Comparison of ENCODE assay signal across 28 cellular contexts in the genomic region with DNA sequence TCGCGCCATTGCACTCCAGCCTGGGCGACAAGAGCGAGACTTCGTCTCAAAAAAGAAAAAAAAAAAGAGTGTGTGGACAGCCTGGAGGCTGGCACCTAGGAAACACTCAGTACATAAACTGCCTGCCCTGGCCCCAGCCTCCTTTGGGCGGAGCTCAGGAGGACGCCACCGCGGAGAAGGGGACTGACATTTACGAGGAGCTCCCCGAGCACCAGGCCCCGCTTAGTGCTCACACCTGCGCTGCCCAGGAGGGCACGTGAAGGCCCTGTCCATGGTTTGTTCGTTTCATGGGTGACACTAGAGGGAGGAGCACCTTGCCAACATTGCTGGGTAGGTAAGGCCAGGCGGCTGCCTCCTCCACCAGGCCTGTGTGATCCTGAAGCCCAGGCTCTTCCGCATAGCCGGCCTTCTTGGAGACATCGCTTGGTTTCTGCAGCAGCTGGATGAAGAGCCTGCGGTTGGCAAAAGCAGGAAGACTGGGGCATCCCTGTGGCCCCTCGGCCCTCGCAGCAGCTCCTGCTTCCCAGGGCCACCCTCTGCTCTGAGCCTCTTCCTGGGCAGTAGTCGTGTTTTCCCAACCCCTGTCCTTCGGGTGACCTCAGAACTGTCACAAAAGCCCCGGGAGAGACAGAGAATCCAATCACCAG. TPM values are rescaled to one million over a fixed set of nuclear protein-coding genes. Genes with fewer than 3 reads are reported as not detected.
"Had no signal": no experiment of that assay in that cellular context is flagged by ENCODE, and none has a peak within 500 bp of the region (broad histone marks: within the 10 kb centered on the region; RNA-seq: fewer than 3 reads in every experiment).

No MANE protein-coding gene starts in this region.

- H3K4me1 Mint-ChIP-seq: activated B cell treated with CpG ODN at 0.5 μM for 24 hours; activated CD4-positive, alpha-beta T cell treated with anti-CD3 and anti-CD28 coated beads for 36 hours; memory B cell had no signal

- H3K9me3 Mint-ChIP-seq: activated B cell treated with CpG ODN at 0.5 μM for 24 hours; activated T-cell treated with anti-CD3 and anti-CD28 coated beads, Interleukin-2, amount 50 U/mL, for 4 hours; activated T-helper 2 cell treated with anti-CD3 and anti-CD28 coated beads, Interferon-gamma antibody, Interleukin-2, Interleukin-4, amounts not matched to agents 10 μg/mL and 5 μg/mL and 100 μg/mL, durations not matched to agents 14 hours and 24 hours and 36 hours; memory B cell; natural killer cell treated with Interleukin-12 subunit alpha and Interleukin-12 subunit beta and Interleukin-15 and Interleukin-18, amount 100 ng/mL, for 72 hours; T-helper 1 cell treated with Interleukin-12 subunit alpha and Interleukin-12 subunit beta and Interleukin-4 antibody, amounts not matched to agents 30 μg/mL and 1 μg/mL, for 36 hours; type B pancreatic cell had no signal

- H3K36me3 Mint-ChIP-seq: activated naive CD8-positive, alpha-beta T cell; memory B cell; natural killer cell treated with Interleukin-12 subunit alpha and Interleukin-12 subunit beta and Interleukin-15 and Interleukin-18, amount 100 ng/mL, for 72 hours; type B pancreatic cell had no signal

- H3K27me3 ChIP-seq: adrenal gland, ascending aorta, dorsolateral prefrontal cortex had no signal

- H3K4me3 Mint-ChIP-seq: activated B cell treated with CpG ODN at 0.5 μM for 24 hours; activated CD4-positive, alpha-beta T cell treated with anti-CD3 and anti-CD28 coated beads for 36 hours; activated naive CD8-positive, alpha-beta T cell; activated T-cell treated with anti-CD3 and anti-CD28 coated beads, Interleukin-2, amount 50 U/mL, for 4 hours; memory B cell; natural killer cell treated with Interleukin-12 subunit alpha and Interleukin-12 subunit beta and Interleukin-15 and Interleukin-18, amount 100 ng/mL, for 72 hours; T-helper 1 cell treated with Interleukin-12 subunit alpha and Interleukin-12 subunit beta and Interleukin-4 antibody, amounts not matched to agents 30 μg/mL and 1 μg/mL, for 36 hours; type B pancreatic cell had no signal

- H3K27ac Mint-ChIP-seq: activated B cell treated with CpG ODN at 0.5 μM for 24 hours; activated CD4-positive, alpha-beta T cell treated with anti-CD3 and anti-CD28 coated beads for 36 hours; activated naive CD8-positive, alpha-beta T cell; activated T-helper 2 cell treated with anti-CD3 and anti-CD28 coated beads, Interferon-gamma antibody, Interleukin-2, Interleukin-4, amounts not matched to agents 10 μg/mL and 5 μg/mL and 100 μg/mL, durations not matched to agents 14 hours and 24 hours and 36 hours; memory B cell; natural killer cell treated with Interleukin-12 subunit alpha and Interleukin-12 subunit beta and Interleukin-15 and Interleukin-18, amount 100 ng/mL, for 72 hours; T-helper 1 cell treated with Interleukin-12 subunit alpha and Interleukin-12 subunit beta and Interleukin-4 antibody, amounts not matched to agents 30 μg/mL and 1 μg/mL, for 36 hours; type B pancreatic cell had no signal

- H3K36me3 ChIP-seq: adrenal gland, ascending aorta, esophagus muscularis mucosa, gastrocnemius medialis, thoracic aorta had no signal

- ATAC-seq: activated CD4-positive, alpha-beta T cell treated with anti-CD3 and anti-CD28 coated beads for 36 hours; activated T-cell treated with anti-CD3 and anti-CD28 coated beads, Interleukin-2, amount 50 U/mL, for 4 hours; gastrocnemius medialis; left cardiac atrium; sciatic nerve had no signal

- H3K4me3 ChIP-seq: adrenal gland, ascending aorta, dorsolateral prefrontal cortex, esophagus muscularis mucosa, gastrocnemius medialis, thoracic aorta had no signal

- H3K9me3 ChIP-seq: adrenal gland, ascending aorta, esophagus muscularis mucosa, gastrocnemius medialis, thoracic aorta had no signal

- H3K27me3 Mint-ChIP-seq: activated B cell treated with CpG ODN at 0.5 μM for 24 hours had no signal

- H3K4me1 ChIP-seq: adrenal gland, ascending aorta, esophagus muscularis mucosa, gastrocnemius medialis, parathyroid adenoma had no signal

- H3K27ac ChIP-seq: adrenal gland, ascending aorta, dorsolateral prefrontal cortex, esophagus muscularis mucosa, gastrocnemius medialis, parathyroid adenoma, thoracic aorta had no signal

- DNase-seq: activated B cell treated with CpG ODN at 0.5 μM for 24 hours; activated CD4-positive, alpha-beta T cell treated with anti-CD3 and anti-CD28 coated beads for 36 hours; activated CD4-positive, alpha-beta T cell treated with anti-CD3 and anti-CD28 coated beads, Interleukin-2, amount 50 U/mL, for 4 hours; activated CD8-positive, alpha-beta memory T cell treated with anti-CD3 and anti-CD28 coated beads for 24 hours; activated CD8-positive, alpha-beta memory T cell treated with anti-CD3 and anti-CD28 coated beads, Interleukin-2, amount 50 U/mL, for 4 hours; activated naive CD4-positive, alpha-beta T cell; activated T-cell treated with anti-CD3 and anti-CD28 coated beads, Interleukin-2, amount 50 U/mL, for 4 hours; adrenal gland; central memory CD4-positive, alpha-beta T cell; dorsolateral prefrontal cortex; gastrocnemius medialis; head of caudate nucleus; hypothalamus; left cardiac atrium; stimulated activated CD4-positive, alpha-beta T cell treated with anti-CD3 and anti-CD28 coated beads, Interleukin-2, amount 100 ng/mL, for 48 hours; stimulated activated naive CD4-positive, alpha-beta T cell treated with Interleukin-2 at 50 U/mL for 16 hours; T1000 had no signal

RNA-seq across cellular contexts. Expression of a gene that starts 26.2 kb away (rescaled TPM):
- total RNA-seq: activated B cell treated with CpG ODN at 0.5 μM for 24 hours; activated T-helper 2 cell treated with anti-CD3 and anti-CD28 coated beads, Interferon-gamma antibody, Interleukin-2, Interleukin-4, amounts not matched to agents 10 μg/mL and 5 μg/mL and 100 μg/mL, durations not matched to agents 14 hours and 24 hours and 36 hours; natural killer cell treated with Interleukin-12 subunit alpha and Interleukin-12 subunit beta and Interleukin-15 and Interleukin-18, amount 100 ng/mL, for 72 hours had no signal

RNA-seq across cellular contexts. Expression of a gene that starts 43.7 kb away (rescaled TPM):
- total RNA-seq: activated B cell treated with CpG ODN at 0.5 μM for 24 hours; activated CD4-positive, alpha-beta T cell treated with anti-CD3 and anti-CD28 coated beads for 36 hours; activated T-cell treated with anti-CD3 and anti-CD28 coated beads, Interleukin-2, amount 50 U/mL, for 4 hours; activated T-helper 2 cell treated with anti-CD3 and anti-CD28 coated beads, Interferon-gamma antibody, Interleukin-2, Interleukin-4, amounts not matched to agents 10 μg/mL and 5 μg/mL and 100 μg/mL, durations not matched to agents 14 hours and 24 hours and 36 hours; ascending aorta; gastrocnemius medialis; natural killer cell treated with Interleukin-12 subunit alpha and Interleukin-12 subunit beta and Interleukin-15 and Interleukin-18, amount 100 ng/mL, for 72 hours; sciatic nerve; thoracic aorta had no signal
